Comparison of ENCODE assay signal across 16 cellular contexts in the genomic region with DNA sequence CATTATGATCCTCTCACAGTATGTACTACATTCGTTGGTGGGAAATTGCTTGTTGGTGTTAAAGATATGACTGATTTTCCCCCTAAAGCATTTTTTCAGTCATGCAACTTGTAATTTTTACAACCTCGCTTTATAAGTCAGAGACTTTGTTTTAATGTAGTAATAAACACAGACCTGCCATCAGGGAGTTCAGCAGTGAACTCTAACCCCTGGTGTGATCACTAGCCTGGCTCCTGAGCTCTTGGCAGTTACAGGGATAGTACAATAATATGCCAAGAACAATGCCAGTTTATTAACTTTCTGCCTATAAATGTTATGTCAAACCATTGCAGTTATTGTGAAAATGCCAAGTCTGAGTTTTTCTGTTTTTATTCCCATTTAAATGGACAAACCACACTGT.
DNase-seq lines count a peak whose midpoint lies in the region; ATAC-seq, FAIRE-seq and TF ChIP-seq lines count a peak whose summit lies in the region.
"Had no signal": no experiment of that assay in that cellular context is flagged by ENCODE, and none has a peak within 500 bp of the region (broad histone marks: within the 10 kb centered on the region; RNA-seq: fewer than 3 reads in every experiment).

No MANE protein-coding gene starts in this region.

- ATAC-seq in HepG2 = no peak
- ATAC-seq in left colon = peak; percentile 98
- ATAC-seq in HG02623 (IDR thresholded peaks at IDR 0.05; ENCODE audit: unreplicated experiment) = no peak
- no peak for ATAC-seq in HG03342 (IDR thresholded peaks at IDR 0.05; ENCODE audit: unreplicated experiment)
- ATAC-seq in HG03159 (IDR thresholded peaks at IDR 0.05; ENCODE audit: unreplicated experiment) = no peak
- ATAC-seq: GM23338 had no signal

- H3K36me3 ChIP-seq in liver (ENCODE audit: control insufficient read depth in 4 of 4, insufficient read depth in 3 of 4, low read depth in 1 of 4, low read length in 3 of 4) (no peaks in the 10 kb centered on the region), HepG2 (replicated peaks in 1 of 2; ENCODE audit: control insufficient read depth in 1 of 2, insufficient read depth in 2 of 2, low read length in 2 of 2) (no peaks in the 10 kb centered on the region), mucosa of rectum (ENCODE audit: control insufficient read depth in 2 of 2, insufficient read depth in 2 of 2, low read length in 2 of 2) (no peaks in the 10 kb centered on the region)

- no peak for TF ChIP-seq CTCF in liver (IDR thresholded peaks at IDR 0.05; ENCODE audit: low read depth, low read length, missing input control)
- no peak for TF ChIP-seq CTCF in HepG2 (CRISPR knock-in tag; IDR thresholded peaks at IDR 0.05)

- H3K4me3 ChIP-seq in liver (ENCODE audit: low read depth in 1 of 3, low read length in 3 of 3) = no peak overlapping the region
- H3K4me3 ChIP-seq in HepG2 (replicated peaks in 1 of 3; ENCODE audit: insufficient read depth in 1 of 3, low read depth in 2 of 3, low read length in 3 of 3) = no peak overlapping the region
- no peak overlapping the region for H3K4me3 ChIP-seq in mucosa of rectum (ENCODE audit: low read length in 2 of 2)
- H3K4me3 ChIP-seq: BLaER1, GM23338 had no signal

- whole genome bisulfite sequencing in liver = 45% methylated on average over 2 of the region's 2 CpGs
- WGBS in HepG2 (ENCODE audit: low lambda C conversion rate) = 84% methylated on average over 2 of the region's 2 CpGs

- H3K9ac ChIP-seq in liver (ENCODE audit: low read depth in 1 of 2, low read length in 2 of 2) (no peak overlapping the region), HepG2 (ENCODE audit: insufficient read depth, low read depth, low read length) (no peak overlapping the region), mucosa of rectum (ENCODE audit: low read depth in 1 of 2, low read length in 2 of 2) (no peak overlapping the region)
- H3K9ac ChIP-seq: BLaER1 had no signal

- TF ChIP-seq EP300 in HepG2 (IDR thresholded peaks at IDR 0.05; ENCODE audit: low read depth in 2 of 2, low read length in 2 of 2) (no peak), HepG2 (CRISPR knock-in tag; IDR thresholded peaks at IDR 0.05; ENCODE audit: borderline replicate concordance) (no peak)

- BruUV-seq in HepG2 (replicated peaks; lab: Mats Ljungman, UMichigan) = no TSS peak

- peaks cover 3 to 12% (median 7%) of the 10 kb centered on the region in 4 donors for H3K4me1 ChIP-seq in liver (ENCODE audit: control insufficient read depth in 4 of 4, insufficient read depth in 4 of 4, low read length in 3 of 4)
- H3K4me1 ChIP-seq in HepG2 (ENCODE audit: insufficient read depth, low read length) = no peaks in the 10 kb centered on the region
- peaks cover 11 to 13% of the 10 kb centered on the region in 2 donors for H3K4me1 ChIP-seq in mucosa of rectum (ENCODE audit: control insufficient read depth in 2 of 2, insufficient read depth in 2 of 2, low read length in 2 of 2)
- H3K4me1 ChIP-seq: BLaER1 had no signal

- POLR2A ChIA-PET in HepG2 (lab: Yijun Ruan, JAX) = no interaction called here

- no peak for FAIRE-seq in HepG2 (lab: Jason Lieb, UNC)
- FAIRE-seq: H54 had no signal

- intact Hi-C loops in HepG2 (cut with micrococcal nuclease; ENCODE audit: unreplicated experiment) = no loop called here
- intact Hi-C loops in left colon (cut with DNase I, micrococcal nuclease) = no loop called here

- H3K27ac ChIP-seq in liver (ENCODE audit: low read depth in 1 of 2, low read length in 2 of 2) (peak overlapping the region; percentile 21 to 55), HepG2 (ENCODE audit: extremely low read length, insufficient read depth, low read length) (no peak overlapping the region), mucosa of rectum (ENCODE audit: low read depth in 2 of 2, low read length in 2 of 2) (peak overlapping the region; percentile 16 to 44)
- H3K27ac ChIP-seq: BLaER1 had no signal

- CTCF ChIA-PET in HepG2 (lab: Yijun Ruan, JAX; ENCODE audit: low intra/inter-chr PET ratio, low total read pairs) = no interaction called here

- in situ Hi-C loops in HepG2 (cut with HindIII; ENCODE audit: extremely low pct_ligation_motif_present, low pct_unique_long_range_greater_than_20kb) = no loop called here

- H4K20me1 ChIP-seq in HepG2 (ENCODE audit: insufficient read depth, low read length) = no peaks in the 10 kb centered on the region
- H4K20me1 ChIP-seq: BLaER1 had no signal

- no peaks in the 10 kb centered on the region for H3K79me2 ChIP-seq in HepG2 (ENCODE audit: insufficient read depth, low read length)

- H3K4me2 ChIP-seq in HepG2 (ENCODE audit: low read depth, low read length) = no peak overlapping the region
- H3K4me2 ChIP-seq: BLaER1, GM23338 had no signal

- H3K27me3 ChIP-seq in liver (ENCODE audit: control insufficient read depth in 4 of 4, insufficient read depth in 4 of 4, low read length in 3 of 4) (no peaks in the 10 kb centered on the region), HepG2 (ENCODE audit: control insufficient read depth in 1 of 2, insufficient read depth in 2 of 2, low read length in 2 of 2) (no peaks in the 10 kb centered on the region), mucosa of rectum (ENCODE audit: control insufficient read depth in 2 of 2, insufficient read depth in 2 of 2, low read length in 2 of 2) (no peaks in the 10 kb centered on the region)
- H3K27me3 ChIP-seq: BLaER1 had no signal

- TF ChIP-seq RAD21 in liver (IDR thresholded peaks at IDR 0.05) (peak in 1 of 2 donors; percentile 45), HepG2 (CRISPR knock-in tag; IDR thresholded peaks at IDR 0.05) (no peak)

- DNase-seq in HepG2 (ENCODE audit: low spot score) = no peak
- peak in 1 of 2 donors; percentile 51 for DNase-seq in left colon
- DNase-seq: 8988T; CD4-positive, alpha-beta memory T cell; DMS153; DMS79; GF-D8; HCEC 1CT had no signal

- no peak overlapping the region for H2AFZ ChIP-seq in HepG2 (ENCODE audit: low read length)
- H2AFZ ChIP-seq: GM23338 had no signal

- peaks cover 2 to 3% (median 3%) of the 10 kb centered on the region in 4 donors for H3K9me3 ChIP-seq in liver (ENCODE audit: control insufficient read depth in 4 of 4, low read length in 3 of 4)
- H3K9me3 ChIP-seq in HepG2 (ENCODE audit: low read length) = peaks cover 3% of the 10 kb centered on the region
- peaks cover 0 to 2% of the 10 kb centered on the region in 2 donors for H3K9me3 ChIP-seq in mucosa of rectum (ENCODE audit: control insufficient read depth in 2 of 2, low read length in 2 of 2)

- no peak for TF ChIP-seq POLR2A in HepG2 (IDR thresholded peaks at IDR 0.05; ENCODE audit: insufficient read depth in 1 of 2, low read depth in 2 of 2, low read length in 2 of 2)

TF ChIP-seq in liver, 16 proteins besides CTCF, POLR2A, EP300 and RAD21 (continues in another document):
- peak; percentile 69 for TF ChIP-seq YY1 (IDR thresholded peaks at IDR 0.05)
- TF ChIP-seq, protein P1, sequence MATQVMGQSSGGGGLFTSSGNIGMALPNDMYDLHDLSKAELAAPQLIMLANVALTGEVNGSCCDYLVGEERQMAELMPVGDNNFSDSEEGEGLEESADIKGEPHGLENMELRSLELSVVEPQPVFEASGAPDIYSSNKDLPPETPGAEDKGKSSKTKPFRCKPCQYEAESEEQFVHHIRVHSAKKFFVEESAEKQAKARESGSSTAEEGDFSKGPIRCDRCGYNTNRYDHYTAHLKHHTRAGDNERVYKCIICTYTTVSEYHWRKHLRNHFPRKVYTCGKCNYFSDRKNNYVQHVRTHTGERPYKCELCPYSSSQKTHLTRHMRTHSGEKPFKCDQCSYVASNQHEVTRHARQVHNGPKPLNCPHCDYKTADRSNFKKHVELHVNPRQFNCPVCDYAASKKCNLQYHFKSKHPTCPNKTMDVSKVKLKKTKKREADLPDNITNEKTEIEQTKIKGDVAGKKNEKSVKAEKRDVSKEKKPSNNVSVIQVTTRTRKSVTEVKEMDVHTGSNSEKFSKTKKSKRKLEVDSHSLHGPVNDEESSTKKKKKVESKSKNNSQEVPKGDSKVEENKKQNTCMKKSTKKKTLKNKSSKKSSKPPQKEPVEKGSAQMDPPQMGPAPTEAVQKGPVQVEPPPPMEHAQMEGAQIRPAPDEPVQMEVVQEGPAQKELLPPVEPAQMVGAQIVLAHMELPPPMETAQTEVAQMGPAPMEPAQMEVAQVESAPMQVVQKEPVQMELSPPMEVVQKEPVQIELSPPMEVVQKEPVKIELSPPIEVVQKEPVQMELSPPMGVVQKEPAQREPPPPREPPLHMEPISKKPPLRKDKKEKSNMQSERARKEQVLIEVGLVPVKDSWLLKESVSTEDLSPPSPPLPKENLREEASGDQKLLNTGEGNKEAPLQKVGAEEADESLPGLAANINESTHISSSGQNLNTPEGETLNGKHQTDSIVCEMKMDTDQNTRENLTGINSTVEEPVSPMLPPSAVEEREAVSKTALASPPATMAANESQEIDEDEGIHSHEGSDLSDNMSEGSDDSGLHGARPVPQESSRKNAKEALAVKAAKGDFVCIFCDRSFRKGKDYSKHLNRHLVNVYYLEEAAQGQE (IDR thresholded peaks at IDR 0.05) = peak; percentile 49
- TF ChIP-seq HNF4A (conservative IDR thresholded peaks at IDR 0.05) = peak; percentile 49 to 89
- TF ChIP-seq RXRA (IDR thresholded peaks at IDR 0.05) = peak in 1 of 2 donors; percentile 81

TF ChIP-seq in HepG2, 621 proteins besides CTCF, POLR2A, EP300 and RAD21 (continues in another document):
- TF ChIP-seq, protein P2, sequence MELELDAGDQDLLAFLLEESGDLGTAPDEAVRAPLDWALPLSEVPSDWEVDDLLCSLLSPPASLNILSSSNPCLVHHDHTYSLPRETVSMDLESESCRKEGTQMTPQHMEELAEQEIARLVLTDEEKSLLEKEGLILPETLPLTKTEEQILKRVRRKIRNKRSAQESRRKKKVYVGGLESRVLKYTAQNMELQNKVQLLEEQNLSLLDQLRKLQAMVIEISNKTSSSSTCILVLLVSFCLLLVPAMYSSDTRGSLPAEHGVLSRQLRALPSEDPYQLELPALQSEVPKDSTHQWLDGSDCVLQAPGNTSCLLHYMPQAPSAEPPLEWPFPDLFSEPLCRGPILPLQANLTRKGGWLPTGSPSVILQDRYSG (CRISPR knock-in tag; IDR thresholded peaks at IDR 0.05) = no peak
- no peak for TF ChIP-seq TBL1XR1 (IDR thresholded peaks at IDR 0.05; ENCODE audit: borderline replicate concordance, low read length, partially characterized antibody)
- no peak for TF ChIP-seq FOXK1 (CRISPR knock-in tag; IDR thresholded peaks at IDR 0.05; ENCODE audit: borderline replicate concordance, low read depth)
